1 cellular context compared by ENCODE assay signal in the genomic region with DNA sequence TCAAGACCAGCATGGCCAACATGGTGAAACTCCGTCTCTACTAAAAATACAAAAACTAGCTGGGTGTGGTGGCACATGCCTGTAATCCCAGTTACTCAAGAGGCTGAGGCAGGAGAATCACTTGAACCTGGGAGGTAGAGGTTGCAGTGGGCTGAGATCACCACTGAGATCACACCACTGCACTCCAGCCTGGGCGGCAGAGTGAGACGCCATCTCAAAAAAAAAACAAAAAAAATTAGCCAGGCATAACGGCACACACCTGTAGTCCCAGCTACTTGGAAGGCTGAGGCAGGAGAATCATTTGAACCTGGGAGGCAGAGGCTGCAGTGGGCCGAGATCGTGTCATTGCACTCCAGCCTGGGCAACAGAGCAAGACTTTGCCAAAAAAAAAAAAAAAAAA.
A peak's percentile ranks its signal among the peaks of the same experiment; 100 is the strongest.
TF ChIP-seq lines count a peak whose summit lies in the region.

No MANE protein-coding gene starts in this region.

TF ChIP-seq in HepG2, 621 proteins besides CTCF, POLR2A, EP300 and RAD21:
- TF ChIP-seq, protein P1, sequence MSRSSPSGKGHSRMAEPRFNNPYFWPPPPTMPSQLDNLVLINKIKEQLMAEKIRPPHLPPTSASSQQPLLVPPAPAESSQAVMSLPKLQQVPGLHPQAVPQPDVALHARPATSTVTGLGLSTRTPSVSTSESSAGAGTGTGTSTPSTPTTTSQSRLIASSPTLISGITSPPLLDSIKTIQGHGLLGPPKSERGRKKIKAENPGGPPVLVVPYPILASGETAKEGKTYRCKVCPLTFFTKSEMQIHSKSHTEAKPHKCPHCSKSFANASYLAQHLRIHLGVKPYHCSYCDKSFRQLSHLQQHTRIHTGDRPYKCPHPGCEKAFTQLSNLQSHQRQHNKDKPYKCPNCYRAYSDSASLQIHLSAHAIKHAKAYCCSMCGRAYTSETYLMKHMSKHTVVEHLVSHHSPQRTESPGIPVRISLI (CRISPR knock-in tag; IDR thresholded peaks at IDR 0.05; ENCODE audit: borderline replicate concordance) = 0 out of 2 replicates have a peak, but pooled peaks have one; percentile 32
